22 cellular contexts compared by ENCODE assay signal in the genomic region with DNA sequence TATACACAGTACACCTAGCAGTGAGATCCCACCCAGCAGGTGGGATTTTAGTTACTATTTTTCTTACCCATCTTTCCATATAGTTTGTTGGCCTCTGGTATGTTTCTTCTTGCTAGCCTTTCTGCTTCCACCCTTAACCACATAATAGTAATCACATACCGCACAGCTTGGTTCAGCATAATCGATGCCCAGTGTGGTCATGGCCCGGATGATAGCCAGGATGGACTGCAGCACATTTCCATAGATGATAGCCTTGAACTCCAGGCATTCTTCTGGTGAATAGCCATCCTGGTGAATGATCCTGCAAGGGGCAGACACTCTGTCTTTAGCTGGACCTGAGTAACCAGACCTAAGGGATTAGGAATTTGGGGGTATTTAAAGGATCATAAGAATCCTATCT. TPM values are rescaled to one million over a fixed set of nuclear protein-coding genes. Genes with fewer than 3 reads are reported as not detected.
DNase-seq lines count a peak whose midpoint lies in the region; TF ChIP-seq lines count a peak whose summit lies in the region.
"Had no signal": no experiment of that assay in that cellular context is flagged by ENCODE, and none has a peak within 500 bp of the region (broad histone marks: within the 10 kb centered on the region; RNA-seq: fewer than 3 reads in every experiment).

No MANE protein-coding gene starts in this region.

- no peaks in the 10 kb centered on the region for H4K20me1 ChIP-seq in PC-9 (ENCODE audit: insufficient read depth)
- no peaks in the 10 kb centered on the region for H4K20me1 ChIP-seq in osteoblast (ENCODE audit: insufficient read depth, low read length)

- POLR2A ChIA-PET in PC-9 (lab: Charles Lee; ENCODE audit: unreplicated experiment): no interaction called here

- H3K27ac ChIP-seq in PC-9: peak overlapping the region; percentile 41
- peak overlapping the region; percentile 47 for H3K27ac ChIP-seq in osteoblast (ENCODE audit: low read depth, low read length)
- H3K27ac ChIP-seq: 22Rv1 had no signal

- TF ChIP-seq CTCF in AG10803 (conservative IDR thresholded peaks at IDR 0.05; ENCODE audit: low read length) (no peak), PC-9 (conservative IDR thresholded peaks at IDR 0.05) (no peak), osteoblast (IDR thresholded peaks at IDR 0.05; ENCODE audit: extremely low read depth, low read depth, low read length) (no peak)

- peaks cover 14% of the 10 kb centered on the region; the same call in 1 of the 2 replicates for H3F3A ChIP-seq in PC-9 (ENCODE audit: insufficient read depth, low read depth)

- DNase-seq in AG10803 (ENCODE audit: low read depth) (peak; percentile 28), PC-9 (no peak), astrocyte of the hippocampus (ENCODE audit: low read depth, low spot score) (peak; percentile 58), osteoblast (ENCODE audit: insufficient read length, low spot score, missing footprints) (no peak), pons (ENCODE audit: low spot score) (no peak), ureter (ENCODE audit: low spot score) (no peak), NCI-H748 (lab: John Stamatoyannopoulos, UW; ENCODE audit: unreplicated experiment) (no peak)
- DNase-seq: BE2C; DMS53; H7; KG1; MM.1S; NCI-H2029; NCI-H446; NCI-H524 treated with DMSO at 0.1 percent for 48 hours; NCI-H82; NK-92 treated with Interleukin-12 subunit alpha and Interleukin-12 subunit beta, amount 100 ng/mL, for 24 hours; PC-3; Right ventricle myocardium superior; RPMI8226 had no signal

- intact Hi-C loops in PC-9 (cut with micrococcal nuclease; ENCODE audit: unreplicated experiment): no loop called here

- CTCF ChIA-PET in PC-9 (lab: Charles Lee): no interaction called here

- H3K79me2 ChIP-seq in PC-9 (ENCODE audit: low read depth): no peaks in the 10 kb centered on the region
- H3K79me2 ChIP-seq in osteoblast (ENCODE audit: insufficient read depth, low read length): no peaks in the 10 kb centered on the region

- no peaks in the 10 kb centered on the region for H3K36me3 ChIP-seq in PC-9 (ENCODE audit: low read depth)
- no peaks in the 10 kb centered on the region for H3K36me3 ChIP-seq in osteoblast (ENCODE audit: insufficient read depth, low read length)
- H3K36me3 ChIP-seq: BE2C had no signal

- H2AFZ ChIP-seq in PC-9 (no peak overlapping the region), osteoblast (ENCODE audit: low read length) (no peak overlapping the region)

- H3K4me1 ChIP-seq in PC-9 (replicated peaks; ENCODE audit: insufficient read depth) (peaks cover 7% of the 10 kb centered on the region), osteoblast (ENCODE audit: insufficient read depth, low read length) (peaks cover 23% of the 10 kb centered on the region)
- H3K4me1 ChIP-seq: BE2C had no signal

- no peaks in the 10 kb centered on the region for H3K9me3 ChIP-seq in PC-9 (ENCODE audit: insufficient read depth, low read depth)
- H3K9me3 ChIP-seq in osteoblast (ENCODE audit: low read depth, low read length): no peaks in the 10 kb centered on the region
- H3K9me3 ChIP-seq: BE2C had no signal

- H3K4me3 ChIP-seq in AG10803 (ENCODE audit: low read length) (no peak overlapping the region), PC-9 (no peak overlapping the region), osteoblast (ENCODE audit: insufficient read depth, low read length) (no peak overlapping the region)

- no peaks in the 10 kb centered on the region for H3K27me3 ChIP-seq in PC-9 (ENCODE audit: insufficient read depth, low read depth)
- H3K27me3 ChIP-seq in osteoblast (ENCODE audit: insufficient read depth, low read length): no peaks in the 10 kb centered on the region
- H3K27me3 ChIP-seq: BE2C had no signal

- H3K4me2 ChIP-seq in PC-9 (no peak overlapping the region), osteoblast (ENCODE audit: insufficient read depth, low read length) (no peak overlapping the region)

- BruUV-seq in PC-9 (replicated peaks; lab: Mats Ljungman, UMichigan): no TSS peak

- H3K9me2 ChIP-seq in PC-9 (ENCODE audit: insufficient read depth): no peaks in the 10 kb centered on the region

RNA-seq across cellular contexts. Expression of a gene that starts 9.5 kb away (rescaled TPM):
- 0.52 and 0.63 TPM in 2 replicates for total RNA-seq in PC-9 (2021)
- 0.29 and 0.72 TPM in 2 replicates for total RNA-seq in osteoblast
- not detected for total RNA-seq in ureter
- total RNA-seq: G401, H7, Right ventricle myocardium superior had no signal

RNA-seq across cellular contexts. Expression of a gene that starts 9.8 kb away (rescaled TPM):
- 66.7 and 78.6 TPM in 2 replicates for total RNA-seq in PC-9 (2021)
- 55.4 and 59.4 TPM in 2 replicates for total RNA-seq in osteoblast
- 45.8 TPM for total RNA-seq in ureter

RNA-seq across cellular contexts. Expression of a gene that starts 46.0 kb away (rescaled TPM):
- 38.8 and 52.0 TPM in 2 replicates for total RNA-seq in PC-9 (2021)
- 9.4 and 13.8 TPM in 2 replicates for total RNA-seq in osteoblast
- 38.2 TPM for total RNA-seq in ureter

RNA-seq across cellular contexts. Expression of a gene that starts 58.0 kb away (rescaled TPM):
- 9.3 and 10.2 TPM in 2 replicates for total RNA-seq in PC-9 (2021)
- 14.8 and 16.2 TPM in 2 replicates for total RNA-seq in osteoblast
- 104 TPM for total RNA-seq in ureter

Comparison
In these comparisons a context has a peak if more than half of its experiments do, and no peak if none do; other contexts are left out.
1. DNase-seq: peak in AG10803 (single experiment) and astrocyte of the hippocampus (single experiment); none in PC-9 (0 of 2), osteoblast (single experiment), pons (single experiment), ureter (single experiment) and NCI-H748 (single experiment).